In genomic region chr2:15814406-15814805, GRCh38 we compare ENCODE assay signal across 24 cellular contexts.
"Had no signal": no experiment of that assay in that cellular context is flagged by ENCODE, and none has a peak within 500 bp of the region (broad histone marks: within the 10 kb centered on the region; RNA-seq: fewer than 3 reads in every experiment).

No MANE protein-coding gene starts in this region.

- ATAC-seq: activated T-helper 17 cell treated with anti-CD3 and anti-CD28 coated beads, Interleukin-2, amount 50 U/mL, for 72 hours; PC-3; T-helper 17 cell had no signal

- H3K36me3 Mint-ChIP-seq: activated CD4-positive, alpha-beta memory T cell treated with anti-CD3 and anti-CD28 coated beads for 36 hours; activated naive CD8-positive, alpha-beta T cell had no signal

- H3K4me1 Mint-ChIP-seq: activated B cell treated with CpG ODN at 0.5 μM for 24 hours; activated CD4-positive, alpha-beta T cell treated with anti-CD3 and anti-CD28 coated beads, Interleukin-2, amount 10 ng/mL, durations not matched to agents 7 days and 5 days; activated T-helper 17 cell treated with anti-CD3 and anti-CD28 coated beads, Interleukin-2, amount 50 U/mL, for 72 hours; T-helper 17 cell had no signal

- H3K4me1 ChIP-seq: breast epithelium had no signal

- H3K4me3 ChIP-seq: breast epithelium had no signal

- H3K9me3 Mint-ChIP-seq: activated B cell treated with CpG ODN at 0.5 μM for 24 hours; activated CD4-positive, alpha-beta memory T cell treated with anti-CD3 and anti-CD28 coated beads for 36 hours; activated CD4-positive, alpha-beta T cell treated with anti-CD3 and anti-CD28 coated beads, Interleukin-2, amount 10 ng/mL, durations not matched to agents 7 days and 5 days; activated naive CD4-positive, alpha-beta T cell treated with anti-CD3 and anti-CD28 coated beads for 36 hours; activated T-helper 17 cell treated with anti-CD3 and anti-CD28 coated beads, Interleukin-2, amount 50 U/mL, for 72 hours had no signal

- H3K27ac ChIP-seq: breast epithelium had no signal

- DNase-seq: activated B cell treated with CpG ODN at 0.5 μM for 24 hours; activated CD4-positive, alpha-beta memory T cell treated with anti-CD3 and anti-CD28 coated beads for 36 hours; activated CD4-positive, alpha-beta T cell treated with anti-CD3 and anti-CD28 coated beads for 1 hour; activated CD4-positive, alpha-beta T cell treated with anti-CD3 and anti-CD28 coated beads, Interleukin-2, amount 10 ng/mL, durations not matched to agents 7 days and 5 days; activated CD8-positive, alpha-beta memory T cell treated with anti-CD3 and anti-CD28 coated beads for 24 hours; activated gamma-delta T cell; activated naive CD4-positive, alpha-beta T cell treated with anti-CD3 and anti-CD28 coated beads for 36 hours; activated T-cell treated with anti-CD3 and anti-CD28 coated beads for 4 hours; activated T-cell treated with anti-CD3 and anti-CD28 coated beads, Interleukin-2, amount 50 U/mL, for 48 hours; Kasumi-1; KBM-7; NCI-H1105 treated with DMSO at 0.1 percent for 48 hours; NCI-H1436 treated with DMSO at 0.1 percent for 48 hours; NCI-H187 treated with DMSO at 0.1 percent for 48 hours; NCI-H2081 treated with DMSO at 0.1 percent for 48 hours; NCI-H446; NCI-H524; PC-3; SHP77 treated with DMSO at 0.1 percent for 48 hours; T-helper 17 cell; T-helper 9 cell had no signal

- H3K27ac Mint-ChIP-seq: activated B cell treated with CpG ODN at 0.5 μM for 24 hours; activated CD4-positive, alpha-beta memory T cell treated with anti-CD3 and anti-CD28 coated beads for 36 hours; activated CD4-positive, alpha-beta T cell treated with anti-CD3 and anti-CD28 coated beads, Interleukin-2, amount 10 ng/mL, durations not matched to agents 7 days and 5 days; activated naive CD4-positive, alpha-beta T cell treated with anti-CD3 and anti-CD28 coated beads for 36 hours; activated naive CD8-positive, alpha-beta T cell; activated T-helper 17 cell treated with anti-CD3 and anti-CD28 coated beads, Interleukin-2, amount 50 U/mL, for 72 hours; T-helper 17 cell had no signal

- H3K4me3 Mint-ChIP-seq: activated B cell treated with CpG ODN at 0.5 μM for 24 hours; activated CD4-positive, alpha-beta memory T cell treated with anti-CD3 and anti-CD28 coated beads for 36 hours; activated CD4-positive, alpha-beta T cell treated with anti-CD3 and anti-CD28 coated beads, Interleukin-2, amount 10 ng/mL, durations not matched to agents 7 days and 5 days; activated naive CD4-positive, alpha-beta T cell treated with anti-CD3 and anti-CD28 coated beads for 36 hours; activated naive CD8-positive, alpha-beta T cell; activated T-helper 17 cell treated with anti-CD3 and anti-CD28 coated beads, Interleukin-2, amount 50 U/mL, for 72 hours; T-helper 17 cell had no signal

- H3K9me3 ChIP-seq: breast epithelium had no signal

- H3K36me3 ChIP-seq: breast epithelium had no signal
